In genomic region chr14:62718629-62719028, GRCh38 we compare ENCODE assay signal across 9 cellular contexts.
"Had no signal": no experiment of that assay in that cellular context is flagged by ENCODE, and none has a peak within 500 bp of the region (broad histone marks: within the 10 kb centered on the region; RNA-seq: fewer than 3 reads in every experiment).

No MANE protein-coding gene starts in this region.

- H3K9me3 ChIP-seq: HAP-1 had no signal

- H3K9ac ChIP-seq: GM23248, KMS-11 had no signal

- H3K4me3 Mint-ChIP-seq: HFFc6 had no signal

- H3K27ac Mint-ChIP-seq: HFFc6 had no signal

- H3K4me2 ChIP-seq: KMS-11 had no signal

- H3K4me3 ChIP-seq: GM23248, HAP-1 had no signal

- H3K36me3 ChIP-seq: HAP-1 had no signal

- H2AFZ ChIP-seq: GM23248 had no signal

- ATAC-seq: HCT116 had no signal

- DNase-seq: GM23248, GOT3, H7, HFFc6, KBM-7 had no signal

- H3K27ac ChIP-seq: GM23248, HL-60, KMS-11 had no signal
